In genomic region chr3:135895106-135895733, GRCh38 we compare ENCODE assay signal across 8 cellular contexts.
DNase-seq lines count a peak whose midpoint lies in the region; ATAC-seq and TF ChIP-seq lines count a peak whose summit lies in the region.

No MANE protein-coding gene starts in this region.

- ATAC-seq in GM18520 (IDR thresholded peaks at IDR 0.05; ENCODE audit: unreplicated experiment): no peak

- H3K4me3 ChIP-seq in GM12864 (ENCODE audit: low read depth, low read length) (no peak overlapping the region), cardiac fibroblast (replicated peaks in 1 of 2; ENCODE audit: low read depth in 2 of 2, low read length in 2 of 2) (no peak overlapping the region)

- TF ChIP-seq CTCF in GM12864 (IDR thresholded peaks at IDR 0.05; ENCODE audit: low read depth, low read length, missing control alignments) (peak; percentile 81), cardiac fibroblast (IDR thresholded peaks at IDR 0.05; ENCODE audit: low read depth, low read length) (peak; percentile 96)

- DNase-seq in A172 (ENCODE audit: low spot score) (peak; percentile 83), GM12864 (ENCODE audit: low read depth) (peak; percentile 24), NCI-H1417 (lab: John Stamatoyannopoulos, UW) (peak; percentile 74 to 94 (median 80)), SKM-1 (lab: John Stamatoyannopoulos, UW; ENCODE audit: unreplicated experiment) (peak; percentile 38), cardiac fibroblast (ENCODE audit: low read depth in 2 of 2) (peak; percentile 82 to 91), kidney glomerular epithelial cell (lab: John Stamatoyannopoulos, UW) (peak; percentile 80)
- DNase-seq in stimulated activated CD4-positive, alpha-beta T cell treated with anti-CD3 and anti-CD28 coated beads, Interleukin-4, amount 100 ng/mL, for 1 hour: peak; percentile 23

Comparison
In these comparisons a context has a peak if more than half of its experiments do, and no peak if none do; other contexts are left out.
1. DNase-seq: peak in every context shown above with its lines; median percentile 86 in cardiac fibroblast; 83 in A172; 80 in NCI-H1417; 80 in kidney glomerular epithelial cell; 38 in SKM-1; 24 in GM12864; 23 in stimulated activated CD4-positive, alpha-beta T cell treated with anti-CD3 and anti-CD28 coated beads, Interleukin-4, amount 100 ng/mL, for 1 hour.